In genomic region chr16:89864421-89864820, GRCh38 we compare ENCODE assay signal across 2 cellular contexts.
TF ChIP-seq lines count a peak whose summit lies in the region.

No MANE protein-coding gene starts in this region.

TF ChIP-seq in liver, 16 proteins besides CTCF, POLR2A, EP300 and RAD21:
- TF ChIP-seq RXRA (IDR thresholded peaks at IDR 0.05): no peak

TF ChIP-seq in HepG2, 621 proteins besides CTCF, POLR2A, EP300 and RAD21:
- TF ChIP-seq MIXL1 (CRISPR knock-in tag; IDR thresholded peaks at IDR 0.05) (no peak), ZXDC (CRISPR knock-in tag; IDR thresholded peaks at IDR 0.05) (no peak), SRY (CRISPR knock-in tag; IDR thresholded peaks at IDR 0.05) (no peak), ZNF788 (CRISPR knock-in tag; IDR thresholded peaks at IDR 0.05; ENCODE audit: borderline replicate concordance) (no peak), TERF1 (CRISPR knock-in tag; IDR thresholded peaks at IDR 0.05) (no peak), ZNF709 (CRISPR knock-in tag; IDR thresholded peaks at IDR 0.05) (no peak), FIP1L1 (IDR thresholded peaks at IDR 0.05; ENCODE audit: borderline replicate concordance, insufficient read depth, low read depth, low read length) (no peak)
TF ChIP-seq in HepG2: peak in this region for 0.
